8 cellular contexts compared by ENCODE assay signal in the genomic region with DNA sequence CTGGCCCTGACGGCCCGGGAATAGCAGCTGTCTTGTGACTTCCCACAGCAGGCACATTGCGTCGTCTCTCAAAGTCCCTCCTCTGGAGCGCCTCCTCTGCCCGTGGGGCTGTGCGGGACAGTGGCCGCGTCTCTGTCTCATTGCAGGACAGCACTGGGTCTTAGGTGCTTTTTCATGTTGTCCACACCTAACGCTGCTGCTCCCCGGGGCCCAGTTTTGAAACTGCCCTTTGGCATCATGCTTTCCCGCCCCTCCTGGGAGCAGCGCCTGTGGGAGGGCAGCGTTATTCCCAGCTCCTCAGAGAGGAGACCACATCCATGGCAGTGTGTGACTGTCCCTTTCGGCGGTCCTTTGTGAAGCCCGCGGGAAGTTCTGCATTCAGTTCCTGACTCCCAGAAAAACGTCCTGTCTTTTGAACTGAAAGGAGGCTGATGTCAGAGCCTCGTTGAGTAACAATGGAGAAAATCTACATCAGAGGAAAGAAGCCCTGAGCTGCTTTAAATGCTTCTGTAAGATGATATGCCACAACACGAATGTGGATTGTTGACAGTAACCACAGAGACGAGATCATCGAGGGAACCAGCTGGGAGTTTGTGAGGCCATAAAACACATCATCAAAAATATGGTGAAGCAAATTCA.
DNase-seq lines count a peak whose midpoint lies in the region; ATAC-seq and TF ChIP-seq lines count a peak whose summit lies in the region.

No MANE protein-coding gene starts in this region.

- no peaks in the 10 kb centered on the region for H3K9me3 ChIP-seq in iPS DF 6.9 (ENCODE audit: control insufficient read depth, insufficient read depth, low read length)

- no peak overlapping the region for H3K27ac Mint-ChIP-seq in activated CD8-positive, alpha-beta memory T cell treated with anti-CD3 and anti-CD28 coated beads, Interleukin-2, amount 10 ng/mL, durations not matched to agents 7 days and 5 days
- no peak overlapping the region for H3K27ac Mint-ChIP-seq in activated CD8-positive, alpha-beta T cell treated with anti-CD3 and anti-CD28 coated beads, Interleukin-2, amount 10 ng/mL, durations not matched to agents 7 days and 5 days
- H3K27ac Mint-ChIP-seq in stimulated activated effector memory CD8-positive, alpha-beta T cell treated with anti-CD3 and anti-CD28 coated beads, Interleukin-12 subunit alpha, Interleukin-12 subunit beta, amount 100 ng/mL, for 72 hours = no peak overlapping the region

- peaks cover 26% of the 10 kb centered on the region for H3K36me3 Mint-ChIP-seq in activated CD8-positive, alpha-beta memory T cell treated with anti-CD3 and anti-CD28 coated beads, Interleukin-2, amount 10 ng/mL, durations not matched to agents 7 days and 5 days
- H3K36me3 Mint-ChIP-seq in activated CD8-positive, alpha-beta T cell treated with anti-CD3 and anti-CD28 coated beads, Interleukin-2, amount 10 ng/mL, durations not matched to agents 7 days and 5 days (ENCODE audit: low read depth) = peaks cover 37% of the 10 kb centered on the region
- no peaks in the 10 kb centered on the region for H3K36me3 Mint-ChIP-seq in stimulated activated effector memory CD8-positive, alpha-beta T cell treated with anti-CD3 and anti-CD28 coated beads, Interleukin-12 subunit alpha, Interleukin-12 subunit beta, amount 100 ng/mL, for 72 hours

- CTCF ChIA-PET in activated CD8-positive, alpha-beta memory T cell treated with anti-CD3 and anti-CD28 coated beads, Interleukin-2, amount 10 ng/mL, durations not matched to agents 7 days and 5 days (lab: Charles Lee) = no interaction called here
- CTCF ChIA-PET in activated CD8-positive, alpha-beta T cell treated with anti-CD3 and anti-CD28 coated beads, Interleukin-2, amount 10 ng/mL, durations not matched to agents 7 days and 5 days (lab: Charles Lee) = no interaction called here

- peaks cover 26% of the 10 kb centered on the region for H3K4me1 Mint-ChIP-seq in activated CD8-positive, alpha-beta memory T cell treated with anti-CD3 and anti-CD28 coated beads, Interleukin-2, amount 10 ng/mL, durations not matched to agents 7 days and 5 days
- peaks cover 34% of the 10 kb centered on the region for H3K4me1 Mint-ChIP-seq in activated CD8-positive, alpha-beta T cell treated with anti-CD3 and anti-CD28 coated beads, Interleukin-2, amount 10 ng/mL, durations not matched to agents 7 days and 5 days (ENCODE audit: low read depth)
- H3K4me1 Mint-ChIP-seq in stimulated activated effector memory CD8-positive, alpha-beta T cell treated with anti-CD3 and anti-CD28 coated beads, Interleukin-12 subunit alpha, Interleukin-12 subunit beta, amount 100 ng/mL, for 72 hours = peaks cover 26% of the 10 kb centered on the region

- peaks cover 3% of the 10 kb centered on the region for H3K27me3 Mint-ChIP-seq in activated CD8-positive, alpha-beta memory T cell treated with anti-CD3 and anti-CD28 coated beads, Interleukin-2, amount 10 ng/mL, durations not matched to agents 7 days and 5 days
- no peaks in the 10 kb centered on the region for H3K27me3 Mint-ChIP-seq in activated CD8-positive, alpha-beta T cell treated with anti-CD3 and anti-CD28 coated beads, Interleukin-2, amount 10 ng/mL, durations not matched to agents 7 days and 5 days (ENCODE audit: low read depth)

- H3K4me3 ChIP-seq in iPS DF 6.9 (ENCODE audit: low read length) = no peak overlapping the region

- TF ChIP-seq CTCF in GM13976 (IDR thresholded peaks at IDR 0.05; ENCODE audit: borderline replicate concordance, control extremely low read depth, extremely low read depth, insufficient read depth, missing control alignments) = no peak

- POLR2A ChIA-PET in activated CD8-positive, alpha-beta T cell treated with anti-CD3 and anti-CD28 coated beads, Interleukin-2, amount 10 ng/mL, durations not matched to agents 7 days and 5 days (lab: Charles Lee) = no interaction called here

- ATAC-seq in activated CD8-positive, alpha-beta memory T cell treated with anti-CD3 and anti-CD28 coated beads, Interleukin-2, amount 10 ng/mL, durations not matched to agents 7 days and 5 days = no peak
- ATAC-seq in activated CD8-positive, alpha-beta T cell treated with anti-CD3 and anti-CD28 coated beads, Interleukin-2, amount 10 ng/mL, durations not matched to agents 7 days and 5 days = no peak
- peak; percentile 63 for ATAC-seq in stimulated activated effector memory CD8-positive, alpha-beta T cell treated with anti-CD3 and anti-CD28 coated beads, Interleukin-12 subunit alpha, Interleukin-12 subunit beta, amount 100 ng/mL, for 72 hours
- no peak for ATAC-seq in GM19397 (IDR thresholded peaks at IDR 0.05; ENCODE audit: unreplicated experiment)

- H3K36me3 ChIP-seq in iPS DF 6.9 (ENCODE audit: control insufficient read depth, insufficient read depth, low read length) = no peaks in the 10 kb centered on the region

- H3K9me3 Mint-ChIP-seq in activated CD8-positive, alpha-beta memory T cell treated with anti-CD3 and anti-CD28 coated beads, Interleukin-2, amount 10 ng/mL, durations not matched to agents 7 days and 5 days (ENCODE audit: low read depth) = peaks cover 12% of the 10 kb centered on the region
- no peaks in the 10 kb centered on the region for H3K9me3 Mint-ChIP-seq in activated CD8-positive, alpha-beta T cell treated with anti-CD3 and anti-CD28 coated beads, Interleukin-2, amount 10 ng/mL, durations not matched to agents 7 days and 5 days (ENCODE audit: insufficient read depth)
- peaks cover 4% of the 10 kb centered on the region for H3K9me3 Mint-ChIP-seq in stimulated activated effector memory CD8-positive, alpha-beta T cell treated with anti-CD3 and anti-CD28 coated beads, Interleukin-12 subunit alpha, Interleukin-12 subunit beta, amount 100 ng/mL, for 72 hours

- no peaks in the 10 kb centered on the region for H3K27me3 ChIP-seq in iPS DF 6.9 (ENCODE audit: control insufficient read depth, insufficient read depth, low read length)

- no CpG with 5 or more reads among the region's 23 CpGs for whole genome bisulfite sequencing in iPS DF 6.9 (ENCODE audit: insufficient coverage, insufficient read length)

- no peak overlapping the region for H3K27ac ChIP-seq in iPS DF 6.9 (ENCODE audit: low read length)

- DNase-seq in activated CD8-positive, alpha-beta memory T cell treated with anti-CD3 and anti-CD28 coated beads, Interleukin-2, amount 10 ng/mL, durations not matched to agents 7 days and 5 days = peak; percentile 45
- DNase-seq in activated CD8-positive, alpha-beta memory T cell treated with anti-CD3 and anti-CD28 coated beads, Interleukin-2, amount 50 U/mL, for 4 hours = no peak
- DNase-seq in activated CD8-positive, alpha-beta T cell treated with anti-CD3 and anti-CD28 coated beads, Interleukin-2, amount 10 ng/mL, durations not matched to agents 7 days and 5 days = peak; percentile 34
- DNase-seq in iPS DF 6.9 (ENCODE audit: low read depth, low spot score) = peak; percentile 54
- DNase-seq in stimulated activated effector memory CD8-positive, alpha-beta T cell treated with anti-CD3 and anti-CD28 coated beads, Interleukin-12 subunit alpha, Interleukin-12 subunit beta, amount 100 ng/mL, for 72 hours (ENCODE audit: low spot score in 2 of 2) = no peak
- no peak for DNase-seq in GM13976 (ENCODE audit: low spot score)
- no peak for DNase-seq in activated CD8-positive, alpha-beta memory T cell treated with anti-CD3 and anti-CD28 coated beads, Interleukin-2, amount 50 U/mL, for 48 hours

- no peak overlapping the region for H3K4me3 Mint-ChIP-seq in activated CD8-positive, alpha-beta memory T cell treated with anti-CD3 and anti-CD28 coated beads, Interleukin-2, amount 10 ng/mL, durations not matched to agents 7 days and 5 days
- no peak overlapping the region for H3K4me3 Mint-ChIP-seq in activated CD8-positive, alpha-beta T cell treated with anti-CD3 and anti-CD28 coated beads, Interleukin-2, amount 10 ng/mL, durations not matched to agents 7 days and 5 days
- no peak overlapping the region for H3K4me3 Mint-ChIP-seq in stimulated activated effector memory CD8-positive, alpha-beta T cell treated with anti-CD3 and anti-CD28 coated beads, Interleukin-12 subunit alpha, Interleukin-12 subunit beta, amount 100 ng/mL, for 72 hours

- in situ Hi-C loops in GM13976 (cut with MboI; ENCODE audit: low sequenced_read_pairs, unreplicated experiment) = loop anchor here (25.0 kb wide), 1 partner anchor 288 kb away; the partner anchor contains the start of gene LDLRAD4

- peaks cover 3% of the 10 kb centered on the region; the same call in 1 of the 2 replicates for H3K4me1 ChIP-seq in iPS DF 6.9 (ENCODE audit: control insufficient read depth, insufficient read depth, low read length)

Comparison
In these comparisons a context has a peak if more than half of its experiments do, and no peak if none do; other contexts are left out.
1. DNase-seq: peak in activated CD8-positive, alpha-beta memory T cell treated with anti-CD3 and anti-CD28 coated beads, Interleukin-2, amount 10 ng/mL, durations not matched to agents 7 days and 5 days (single experiment), activated CD8-positive, alpha-beta T cell treated with anti-CD3 and anti-CD28 coated beads, Interleukin-2, amount 10 ng/mL, durations not matched to agents 7 days and 5 days (single experiment) and iPS DF 6.9 (single experiment); none in activated CD8-positive, alpha-beta memory T cell treated with anti-CD3 and anti-CD28 coated beads, Interleukin-2, amount 50 U/mL, for 4 hours (single experiment), stimulated activated effector memory CD8-positive, alpha-beta T cell treated with anti-CD3 and anti-CD28 coated beads, Interleukin-12 subunit alpha, Interleukin-12 subunit beta, amount 100 ng/mL, for 72 hours (0 of 2), GM13976 (single experiment) and activated CD8-positive, alpha-beta memory T cell treated with anti-CD3 and anti-CD28 coated beads, Interleukin-2, amount 50 U/mL, for 48 hours (single experiment).